ENCODE assay signal across 8 cellular contexts in the genomic region with DNA sequence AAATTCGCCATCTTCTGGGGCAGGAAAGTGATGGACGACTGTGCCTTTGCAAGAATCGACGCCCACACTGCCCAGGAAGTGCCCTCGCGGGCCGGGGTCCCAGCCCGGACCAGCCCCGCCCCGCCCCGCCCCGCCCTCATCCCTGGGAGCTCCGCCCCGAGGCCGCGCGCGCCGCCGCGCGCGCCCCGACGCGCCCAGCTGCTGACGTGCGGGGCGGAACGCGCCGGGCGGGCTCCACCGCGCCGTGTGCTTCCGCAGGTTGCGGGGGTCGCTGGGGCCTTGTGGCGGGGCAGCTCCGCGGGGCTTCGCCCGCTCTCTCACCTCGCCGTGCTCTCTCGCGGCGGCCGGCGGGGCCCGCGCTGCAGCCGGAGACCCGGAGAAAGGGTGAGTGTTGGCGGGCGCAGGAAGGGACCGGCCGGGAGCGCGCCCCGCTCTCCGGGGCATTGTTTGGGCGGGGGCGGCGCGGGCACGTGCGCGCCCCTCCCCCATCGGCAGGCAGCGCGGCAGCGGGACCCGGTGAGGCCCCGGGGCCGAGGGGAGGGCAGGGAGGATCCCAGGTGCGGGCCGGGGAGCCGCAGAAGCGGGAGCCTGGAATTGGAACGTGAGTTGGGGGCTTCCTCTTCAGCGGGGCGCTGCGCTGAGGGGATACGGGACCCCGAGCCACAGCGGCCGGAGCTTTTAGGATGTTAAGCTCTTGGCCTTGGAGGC. TPM values are rescaled to one million over a fixed set of nuclear protein-coding genes. Genes with fewer than 3 reads are reported as not detected.
A peak's percentile ranks its signal among the peaks of the same experiment; 100 is the strongest.
DNase-seq lines count a peak whose midpoint lies in the region; ATAC-seq and TF ChIP-seq lines count a peak whose summit lies in the region.

TSS of gene YEATS2 (plus strand) at position 188 of the 708 bp plus-strand sequence. CDS start 17,366 bp downstream, outside the sequence.

- peak within 1 kb of the TSS; percentile 98 for H3K9ac ChIP-seq in KMS-11

- TF ChIP-seq CTCF in KMS-11 (conservative IDR thresholded peaks at IDR 0.05; ENCODE audit: low read depth, low read length) (no peak), gastroesophageal sphincter (IDR thresholded peaks at IDR 0.05) (no peak), neutrophil (IDR thresholded peaks at IDR 0.05) (no peak), subcutaneous adipose tissue (IDR thresholded peaks at IDR 0.05; ENCODE audit: low read depth) (no peak)

- peak within 1 kb of the TSS; percentile 95 for H2AFZ ChIP-seq in KMS-11 (ENCODE audit: low read depth)

- H3K27ac ChIP-seq in KMS-11 (peak within 1 kb of the TSS; percentile 90), SJSA1 (peak within 1 kb of the TSS; percentile 87), gastroesophageal sphincter (peak within 1 kb of the TSS; percentile 88 to 99 (median 92)), neutrophil (peak within 1 kb of the TSS; percentile 79)

- H3K4me2 ChIP-seq in KMS-11, result peak within 1 kb of the TSS; percentile 88

- TF ChIP-seq EP300 in gastroesophageal sphincter (IDR thresholded peaks at IDR 0.05), result no peak

- H3K4me3 ChIP-seq in KMS-11 (IDR thresholded peaks at IDR 0.05; ENCODE audit: insufficient read depth, low read depth, low read length) (peak within 1 kb of the TSS; percentile 86), SJSA1 (peak within 1 kb of the TSS; percentile 100), gastroesophageal sphincter (peak within 1 kb of the TSS; percentile 70 to 97), neutrophil (ENCODE audit: low read depth in 1 of 2, low read length in 1 of 2) (peak within 1 kb of the TSS; percentile 80 to 88)

- WGBS in gastroesophageal sphincter (ENCODE audit: low coverage in 1 of 2), 2 donors, result 0% methylated on average over 5 of the region's 89 CpGs; no CpG with 5 or more reads in 1 of the 2 donors

- no peaks in the 10 kb centered on the region; the same call in 1 of the 2 replicates for H4K20me1 ChIP-seq in KMS-11 (ENCODE audit: insufficient read depth)

- H3K4me1 ChIP-seq in KMS-11 (ENCODE audit: low read depth, poor library complexity, severe bottlenecking) (peaks cover 22% of the 10 kb centered on the region), SJSA1 (replicated peaks) (peaks cover 4% of the 10 kb centered on the region; the same call in 1 of the 2 replicates), gastroesophageal sphincter (peaks cover 0 to 40% (median 3%) of the 10 kb centered on the region in 3 donors), neutrophil (ENCODE audit: control insufficient read depth in 1 of 2, insufficient read depth in 1 of 2, low read depth in 1 of 2, low read length in 1 of 2) (peaks cover 17 to 23% of the 10 kb centered on the region in 2 experiments)

- H3K9me3 ChIP-seq in SJSA1 (replicated peaks) (0 out of 2 replicates have a peak, but pooled peaks cover 2% of the 10 kb centered on the region), gastroesophageal sphincter (no peaks in the 10 kb centered on the region), neutrophil (no peaks in the 10 kb centered on the region)

- no peaks in the 10 kb centered on the region for H3K27me3 ChIP-seq in KMS-11 (ENCODE audit: insufficient read depth, low read depth)
- H3K27me3 ChIP-seq in SJSA1 (replicated peaks), result no peaks in the 10 kb centered on the region
- no peaks in the 10 kb centered on the region for H3K27me3 ChIP-seq in gastroesophageal sphincter
- no peaks in the 10 kb centered on the region for H3K27me3 ChIP-seq in neutrophil

- ATAC-seq in GM21723 (IDR thresholded peaks at IDR 0.05; ENCODE audit: unreplicated experiment) (peak; percentile 79), gastroesophageal sphincter (peak; percentile 91)

- peak; percentile 49 to 63 for TF ChIP-seq POLR2A in gastroesophageal sphincter (IDR thresholded peaks at IDR 0.05)

- H3K79me2 ChIP-seq in KMS-11 (ENCODE audit: insufficient read depth, low read depth), result peaks cover 49% of the 10 kb centered on the region

- no peaks in the 10 kb centered on the region for H3K36me3 ChIP-seq in KMS-11 (ENCODE audit: insufficient read depth)
- peaks cover 6% of the 10 kb centered on the region for H3K36me3 ChIP-seq in SJSA1
- H3K36me3 ChIP-seq in gastroesophageal sphincter, result no peaks in the 10 kb centered on the region
- H3K36me3 ChIP-seq in neutrophil, result no peaks in the 10 kb centered on the region

- DNase-seq in EH (ENCODE audit: low read depth) (peak; percentile 70), SJSA1 (ENCODE audit: low read depth in 1 of 2, low spot score in 2 of 2) (peak; percentile 57 to 71)
- peak; percentile 41 to 67 (median 50) for DNase-seq in activated naive CD4-positive, alpha-beta T cell (lab: John Stamatoyannopoulos, UW)

RNA-seq across cellular contexts. Expression of gene YEATS2, which starts in this region (rescaled TPM):
- 14.9 and 20.0 TPM in 2 replicates for total RNA-seq in SJSA1 (2014; rRNA removed; shearing (Covaris generic))
- total RNA-seq in gastroesophageal sphincter, result 10 to 100 TPM; 19.3 to 33.1 (median 27.6) TPM
- 10 to 100 TPM; 15.5 to 31.3 (median 20.4) TPM for total RNA-seq in subcutaneous adipose tissue

Comparison
In these comparisons a context has a peak if more than half of its experiments do, and no peak if none do; other contexts are left out.
1. Peak in every context shown above with its lines: DNase-seq, ATAC-seq, H3K4me3 ChIP-seq and H3K27ac ChIP-seq.